ENCODE assay signal across 26 cellular contexts in genomic region chr1:4837201-4837600, GRCh38.
"Had no signal": no experiment of that assay in that cellular context is flagged by ENCODE, and none has a peak within 500 bp of the region (broad histone marks: within the 10 kb centered on the region; RNA-seq: fewer than 3 reads in every experiment).

No MANE protein-coding gene starts in this region.

- H3K36me3 ChIP-seq: Peyer's patch had no signal

- H3K4me1 ChIP-seq: Peyer's patch had no signal

- H3K4me3 Mint-ChIP-seq: activated B cell treated with CpG ODN at 0.5 μM for 24 hours; activated CD4-positive, alpha-beta T cell treated with anti-CD3 and anti-CD28 coated beads, Interleukin-2, amount 10 ng/mL, durations not matched to agents 24 days and 14 days; activated CD8-positive, alpha-beta memory T cell treated with anti-CD3 and anti-CD28 coated beads, Interleukin-2, amount 10 ng/mL, durations not matched to agents 7 days and 5 days; activated naive CD8-positive, alpha-beta T cell treated with anti-CD3 and anti-CD28 coated beads, Interleukin-2, amount 50 U/mL, for 24 hours; activated T-cell treated with anti-CD3 and anti-CD28 coated beads, Interleukin-2, amount 50 U/mL, for 24 hours; activated T-helper 1 cell treated with anti-CD3 and anti-CD28 coated beads, Interleukin-12 subunit alpha, Interleukin-12 subunit beta, Interleukin-2, Interleukin-4 antibody, amounts not matched to agents 30 ng/mL and 10 ng/mL and 1 ng/mL, durations not matched to agents 14 hours and 24 hours and 36 hours; brain; T-helper 17 cell had no signal

- H3K27ac ChIP-seq: Peyer's patch had no signal

- H3K36me3 Mint-ChIP-seq: activated CD8-positive, alpha-beta memory T cell treated with anti-CD3 and anti-CD28 coated beads, Interleukin-2, amount 10 ng/mL, durations not matched to agents 7 days and 5 days; brain had no signal

- H3K4me3 ChIP-seq: Peyer's patch had no signal

- ATAC-seq: activated CD8-positive, alpha-beta memory T cell treated with anti-CD3 and anti-CD28 coated beads, Interleukin-2, amount 10 ng/mL, durations not matched to agents 7 days and 5 days; activated naive CD4-positive, alpha-beta T cell treated with anti-CD3 and anti-CD28 coated beads, Interleukin-2, amount 50 U/mL, for 72 hours; activated naive CD8-positive, alpha-beta T cell treated with anti-CD3 and anti-CD28 coated beads, Interleukin-2, amount 50 U/mL, for 24 hours; T-helper 17 cell had no signal

- H3K27me3 Mint-ChIP-seq: activated CD4-positive, alpha-beta T cell treated with anti-CD3 and anti-CD28 coated beads, Interleukin-2, amount 10 ng/mL, durations not matched to agents 24 days and 14 days; activated CD8-positive, alpha-beta memory T cell treated with anti-CD3 and anti-CD28 coated beads, Interleukin-2, amount 10 ng/mL, durations not matched to agents 7 days and 5 days had no signal

- H3K27ac Mint-ChIP-seq: activated B cell treated with CpG ODN at 0.5 μM for 24 hours; activated CD4-positive, alpha-beta T cell treated with anti-CD3 and anti-CD28 coated beads, Interleukin-2, amount 10 ng/mL, durations not matched to agents 24 days and 14 days; activated CD8-positive, alpha-beta memory T cell treated with anti-CD3 and anti-CD28 coated beads, Interleukin-2, amount 10 ng/mL, durations not matched to agents 7 days and 5 days; activated naive CD4-positive, alpha-beta T cell treated with anti-CD3 and anti-CD28 coated beads, Interleukin-2, amount 50 U/mL, for 72 hours; activated naive CD8-positive, alpha-beta T cell treated with anti-CD3 and anti-CD28 coated beads, Interleukin-2, amount 50 U/mL, for 24 hours; activated T-cell treated with anti-CD3 and anti-CD28 coated beads, Interleukin-2, amount 50 U/mL, for 24 hours; activated T-helper 1 cell treated with anti-CD3 and anti-CD28 coated beads, Interleukin-12 subunit alpha, Interleukin-12 subunit beta, Interleukin-2, Interleukin-4 antibody, amounts not matched to agents 30 ng/mL and 10 ng/mL and 1 ng/mL, durations not matched to agents 14 hours and 24 hours and 36 hours; T-helper 17 cell had no signal

- FAIRE-seq: astrocyte, TTC549 had no signal

- H3K9me3 Mint-ChIP-seq: activated CD4-positive, alpha-beta T cell treated with anti-CD3 and anti-CD28 coated beads, Interleukin-2, amount 10 ng/mL, durations not matched to agents 24 days and 14 days; activated T-cell treated with anti-CD3 and anti-CD28 coated beads, Interleukin-2, amount 50 U/mL, for 24 hours; activated T-helper 1 cell treated with anti-CD3 and anti-CD28 coated beads, Interleukin-12 subunit alpha, Interleukin-12 subunit beta, Interleukin-2, Interleukin-4 antibody, amounts not matched to agents 30 ng/mL and 10 ng/mL and 1 ng/mL, durations not matched to agents 14 hours and 24 hours and 36 hours had no signal

- H3K27me3 ChIP-seq: Peyer's patch had no signal

- H3K4me1 Mint-ChIP-seq: activated B cell treated with CpG ODN at 0.5 μM for 24 hours; activated CD4-positive, alpha-beta T cell treated with anti-CD3 and anti-CD28 coated beads, Interleukin-2, amount 10 ng/mL, durations not matched to agents 24 days and 14 days; activated CD8-positive, alpha-beta memory T cell treated with anti-CD3 and anti-CD28 coated beads, Interleukin-2, amount 10 ng/mL, durations not matched to agents 7 days and 5 days; activated naive CD8-positive, alpha-beta T cell treated with anti-CD3 and anti-CD28 coated beads, Interleukin-2, amount 50 U/mL, for 24 hours; T-helper 17 cell had no signal

- DNase-seq: activated B cell treated with CpG ODN at 0.5 μM for 24 hours; activated CD4-positive, alpha-beta T cell treated with anti-CD3 and anti-CD28 coated beads for 1 hour; activated CD4-positive, alpha-beta T cell treated with anti-CD3 and anti-CD28 coated beads, Interleukin-2, amount 10 ng/mL, durations not matched to agents 24 days and 14 days; activated CD4-positive, alpha-beta T cell treated with anti-CD3 and anti-CD28 coated beads, Interleukin-2, amount 50 U/mL, for 48 hours; activated CD8-positive, alpha-beta memory T cell treated with anti-CD3 and anti-CD28 coated beads, Interleukin-2, amount 10 ng/mL, durations not matched to agents 7 days and 5 days; activated effector memory CD4-positive, alpha-beta T cell treated with anti-CD3 and anti-CD28 coated beads, Interleukin-2, amount 50 U/mL, for 16 hours; activated naive CD4-positive, alpha-beta T cell treated with Interleukin-2 at 50 U/mL for 16 hours; activated naive CD8-positive, alpha-beta T cell treated with anti-CD3 and anti-CD28 coated beads, Interleukin-2, amount 50 U/mL, for 24 hours; activated T-cell treated with anti-CD3 and anti-CD28 coated beads, Interleukin-2, amount 50 U/mL, for 24 hours; amniotic stem cell; NCI-H1105 treated with DMSO at 0.1 percent for 48 hours; NCI-H1436 treated with DMSO at 0.1 percent for 48 hours; NCI-H187; NCI-H2081; NCI-H510A treated with DMSO at 0.1 percent for 48 hours; NCI-H69; NK-92 treated with Interleukin-12 subunit alpha and Interleukin-12 subunit beta, amount 100 ng/mL, for 24 hours; Peyer's patch; SIG-M5; T-helper 17 cell; T-helper 9 cell had no signal
